In the genomic region with DNA sequence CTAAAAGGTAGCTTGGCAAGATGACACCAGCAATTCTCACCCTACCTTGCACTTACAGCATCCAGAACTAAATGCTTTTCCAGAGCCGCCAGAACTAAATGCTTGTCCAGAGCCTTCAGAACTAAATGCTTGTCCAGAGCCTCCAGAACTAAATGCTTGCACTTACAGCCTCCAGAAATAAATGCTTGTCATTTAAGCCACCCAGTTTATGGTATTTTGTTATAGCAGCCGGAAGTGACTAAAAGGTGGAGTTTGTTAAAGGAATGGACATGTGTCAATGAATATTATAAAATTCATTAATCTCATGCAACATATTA, we compare ENCODE assay signal across 2 cellular contexts.
TF ChIP-seq lines count a peak whose summit lies in the region.

No MANE protein-coding gene starts in this region.

TF ChIP-seq in HEK293, 187 proteins besides CTCF, POLR2A, EP300 and RAD21 (continued from another document):
- peak; percentile 47; the same call in 1 of the 2 replicates for TF ChIP-seq ZBTB6 (tag by site-specific recombination; IDR thresholded peaks at IDR 0.05)
- TF ChIP-seq ZNF777 (tag by site-specific recombination; IDR thresholded peaks at IDR 0.05; ENCODE audit: borderline replicate concordance) = no peak
- TF ChIP-seq ZEB2 (tag by site-specific recombination; IDR thresholded peaks at IDR 0.05) = no peak
- no peak for TF ChIP-seq ZNF354C (tag by site-specific recombination; IDR thresholded peaks at IDR 0.05; ENCODE audit: borderline replicate concordance, low read depth)
- no peak for TF ChIP-seq ZNF645 (tag by site-specific recombination; IDR thresholded peaks at IDR 0.05)
- no peak for TF ChIP-seq ZNF521 (tag by site-specific recombination; IDR thresholded peaks at IDR 0.05)
- no peak for TF ChIP-seq ZNF157 (tag by site-specific recombination; IDR thresholded peaks at IDR 0.05)

TF ChIP-seq in GM12878, 131 proteins besides CTCF, POLR2A, EP300 and RAD21 (continued from another document):
- TF ChIP-seq, protein P1, sequence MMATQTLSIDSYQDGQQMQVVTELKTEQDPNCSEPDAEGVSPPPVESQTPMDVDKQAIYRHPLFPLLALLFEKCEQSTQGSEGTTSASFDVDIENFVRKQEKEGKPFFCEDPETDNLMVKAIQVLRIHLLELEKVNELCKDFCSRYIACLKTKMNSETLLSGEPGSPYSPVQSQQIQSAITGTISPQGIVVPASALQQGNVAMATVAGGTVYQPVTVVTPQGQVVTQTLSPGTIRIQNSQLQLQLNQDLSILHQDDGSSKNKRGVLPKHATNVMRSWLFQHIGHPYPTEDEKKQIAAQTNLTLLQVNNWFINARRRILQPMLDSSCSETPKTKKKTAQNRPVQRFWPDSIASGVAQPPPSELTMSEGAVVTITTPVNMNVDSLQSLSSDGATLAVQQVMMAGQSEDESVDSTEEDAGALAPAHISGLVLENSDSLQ (IDR thresholded peaks at IDR 0.05) = no peak
TF ChIP-seq in GM12878: peak in this region for 0.
